In genomic region chr6:14876778-14877613, GRCh38 we compare ENCODE assay signal across 8 cellular contexts.
A peak's percentile ranks its signal among the peaks of the same experiment; 100 is the strongest.
DNase-seq lines count a peak whose midpoint lies in the region; ATAC-seq and TF ChIP-seq lines count a peak whose summit lies in the region.

No MANE protein-coding gene starts in this region.

- no peak for DNase-seq in activated CD4-positive, CD25-positive, alpha-beta regulatory T cell (lab: John Stamatoyannopoulos, UW)
- DNase-seq in Peyer's patch (no peak), coronary artery (ENCODE audit: low spot score) (no peak), erythroblast (lab: John Stamatoyannopoulos, UW) (no peak), NCI-H82 (lab: John Stamatoyannopoulos, UW) (no peak)
- peak; percentile 75 for DNase-seq in natural killer cell treated with Interleukin-12 subunit alpha and Interleukin-12 subunit beta and Interleukin-15 and Interleukin-18, amount 100 ng/mL, for 72 hours (ENCODE audit: low spot score)

- H3K4me1 ChIP-seq in Peyer's patch = peaks cover 0 to 6% (median 2%) of the 10 kb centered on the region in 4 donors

- no peaks in the 10 kb centered on the region for H3K27me3 Mint-ChIP-seq in natural killer cell treated with Interleukin-12 subunit alpha and Interleukin-12 subunit beta and Interleukin-15 and Interleukin-18, amount 100 ng/mL, for 72 hours

- TF ChIP-seq CTCF in Peyer's patch (IDR thresholded peaks at IDR 0.05) = no peak
- no peak for TF ChIP-seq CTCF in coronary artery (IDR thresholded peaks at IDR 0.05)

- peak overlapping the region; percentile 96 to 100 for H3K27ac Mint-ChIP-seq in natural killer cell treated with Interleukin-12 subunit alpha and Interleukin-12 subunit beta and Interleukin-15 and Interleukin-18, amount 100 ng/mL, for 72 hours

- ATAC-seq in activated CD4-positive, CD25-positive, alpha-beta regulatory T cell treated with anti-CD3 and anti-CD28 coated beads, Interleukin-2, amount 50 U/mL, for 24 hours = peak; percentile 41 to 46
- peak; percentile 42 for ATAC-seq in HG02678 (IDR thresholded peaks at IDR 0.05; ENCODE audit: unreplicated experiment)
- peak; percentile 81 to 82 for ATAC-seq in natural killer cell treated with Interleukin-12 subunit alpha and Interleukin-12 subunit beta and Interleukin-15 and Interleukin-18, amount 100 ng/mL, for 72 hours

- H3K36me3 ChIP-seq in Peyer's patch = no peaks in the 10 kb centered on the region

- H3K36me3 Mint-ChIP-seq in natural killer cell treated with Interleukin-12 subunit alpha and Interleukin-12 subunit beta and Interleukin-15 and Interleukin-18, amount 100 ng/mL, for 72 hours = no peaks in the 10 kb centered on the region

- H3K4me3 ChIP-seq in Peyer's patch = no peak overlapping the region
- H3K4me3 ChIP-seq in coronary artery = no peak overlapping the region

- peak overlapping the region; percentile 89 for H3K4me3 Mint-ChIP-seq in natural killer cell treated with Interleukin-12 subunit alpha and Interleukin-12 subunit beta and Interleukin-15 and Interleukin-18, amount 100 ng/mL, for 72 hours

- peaks cover 48 to 52% of the 10 kb centered on the region in 2 donors for H3K4me1 Mint-ChIP-seq in natural killer cell treated with Interleukin-12 subunit alpha and Interleukin-12 subunit beta and Interleukin-15 and Interleukin-18, amount 100 ng/mL, for 72 hours (ENCODE audit: low read depth in 2 of 2)

- TF ChIP-seq POLR2A in Peyer's patch (IDR thresholded peaks at IDR 0.05) (no peak), erythroblast (IDR thresholded peaks at IDR 0.05; ENCODE audit: low read length) (no peak)

- no peaks in the 10 kb centered on the region for H3K27me3 ChIP-seq in Peyer's patch

- H3K27ac ChIP-seq in Peyer's patch (peak overlapping the region; percentile 3 to 57 (median 38)), coronary artery (peak overlapping the region; percentile 27 to 66)

- H3K9me3 Mint-ChIP-seq in natural killer cell treated with Interleukin-12 subunit alpha and Interleukin-12 subunit beta and Interleukin-15 and Interleukin-18, amount 100 ng/mL, for 72 hours = no peaks in the 10 kb centered on the region

- no peaks in the 10 kb centered on the region for H3K9me3 ChIP-seq in Peyer's patch
